1 cellular context compared by ENCODE assay signal in genomic region chr3:120567370-120568197, GRCh38.
TF ChIP-seq lines count a peak whose summit lies in the region.

No MANE protein-coding gene starts in this region.

TF ChIP-seq in GM12878, 131 proteins besides CTCF, POLR2A, EP300 and RAD21 (continued from another document):
- TF ChIP-seq TCF12 (IDR thresholded peaks at IDR 0.05; ENCODE audit: low read depth, low read length) (no peak), IRF5 (IDR thresholded peaks at IDR 0.05; ENCODE audit: borderline replicate concordance) (no peak), E4F1 (IDR thresholded peaks at IDR 0.05; ENCODE audit: borderline replicate concordance, partially characterized antibody) (no peak), RFX5 (IDR thresholded peaks at IDR 0.05; ENCODE audit: low read depth, low read length) (no peak), SPI1 (IDR thresholded peaks at IDR 0.05; ENCODE audit: borderline replicate concordance, insufficient read depth, low read depth, low read length) (no peak), CHD1 (IDR thresholded peaks at IDR 0.05; ENCODE audit: low read depth, low read length) (no peak), SIN3A (IDR thresholded peaks at IDR 0.05; ENCODE audit: low read depth, low read length) (no peak), PAX5 (IDR thresholded peaks at IDR 0.05; ENCODE audit: borderline replicate concordance, low read depth, low read length) (no peak)
TF ChIP-seq in GM12878: peak in this region for 0.
